ENCODE assay signal across 17 cellular contexts in genomic region chr7:129308047-129308446, GRCh38.
DNase-seq lines count a peak whose midpoint lies in the region; ATAC-seq and TF ChIP-seq lines count a peak whose summit lies in the region.
"Had no signal": no experiment of that assay in that cellular context is flagged by ENCODE, and none has a peak within 500 bp of the region (broad histone marks: within the 10 kb centered on the region; RNA-seq: fewer than 3 reads in every experiment).

No MANE protein-coding gene starts in this region.

- peaks cover 10% of the 10 kb centered on the region for H3K36me3 Mint-ChIP-seq in activated T-helper 17 cell treated with anti-CD3 and anti-CD28 coated beads, Interleukin-2, amount 50 U/mL, for 72 hours (ENCODE audit: low read depth)

- H3K4me3 ChIP-seq in GM23248 (no peak overlapping the region), esophagus squamous epithelium (no peak overlapping the region), lower lobe of right lung (no peak overlapping the region)
- H3K4me3 ChIP-seq: dorsolateral prefrontal cortex, hepatocyte had no signal

- DNase-seq in GM23248 (peak; percentile 27), esophagus squamous epithelium (lab: John Stamatoyannopoulos, UW) (no peak), lower lobe of right lung (no peak), SW 1271 (lab: John Stamatoyannopoulos, UW) (no peak), GM03348 (ENCODE audit: low spot score) (no peak), DMS 273 treated with DMSO at 0.1 percent for 48 hours (lab: John Stamatoyannopoulos, UW) (no peak)
- DNase-seq: activated CD8-positive, alpha-beta memory T cell treated with anti-CD3 and anti-CD28 coated beads, Interleukin-2, amount 10 ng/mL, durations not matched to agents 7 days and 5 days; activated naive CD4-positive, alpha-beta T cell treated with anti-CD3 and anti-CD28 coated beads, Interleukin-2, amount 50 U/mL, for 16 hours; dorsolateral prefrontal cortex; NCI-H1417 treated with DMSO at 0.1 percent for 48 hours; NCI-H524 treated with DMSO at 0.1 percent for 48 hours; stimulated activated CD4-positive, alpha-beta T cell treated with anti-CD3 and anti-CD28 coated beads, Interleukin-4, amount 100 ng/mL, for 1 hour; stimulated activated naive CD4-positive, alpha-beta T cell; T1000 had no signal

- no peak overlapping the region for H3K4me3 Mint-ChIP-seq in activated T-helper 17 cell treated with anti-CD3 and anti-CD28 coated beads, Interleukin-2, amount 50 U/mL, for 72 hours
- H3K4me3 Mint-ChIP-seq: activated CD8-positive, alpha-beta memory T cell treated with anti-CD3 and anti-CD28 coated beads, Interleukin-2, amount 10 ng/mL, durations not matched to agents 7 days and 5 days had no signal

- H3K9me2 ChIP-seq in GM23248 (ENCODE audit: insufficient read depth), result no peaks in the 10 kb centered on the region

- H4K20me1 ChIP-seq in GM23248 (ENCODE audit: insufficient read depth), result no peaks in the 10 kb centered on the region

- in situ Hi-C loops in GM23248 (cut with MboI), result no loop called here

- peaks cover 8% of the 10 kb centered on the region for H3K9me3 ChIP-seq in GM23248 (ENCODE audit: low read depth)
- peaks cover 0 to 5% (median 0%) of the 10 kb centered on the region in 3 donors for H3K9me3 ChIP-seq in esophagus squamous epithelium
- no peaks in the 10 kb centered on the region for H3K9me3 ChIP-seq in lower lobe of right lung

- no peak overlapping the region for H3K27ac ChIP-seq in GM23248
- H3K27ac ChIP-seq in esophagus squamous epithelium, result peak overlapping the region; percentile 70 to 76 (median 76)
- H3K27ac ChIP-seq in lower lobe of right lung, result no peak overlapping the region
- H3K27ac ChIP-seq: hepatocyte had no signal

- H3K9ac ChIP-seq in GM23248, result no peak overlapping the region

- H3K4me1 ChIP-seq in GM23248 (ENCODE audit: insufficient read depth), result no peaks in the 10 kb centered on the region
- H3K4me1 ChIP-seq in esophagus squamous epithelium, result peaks cover 12 to 37% (median 22%) of the 10 kb centered on the region in 3 donors
- no peaks in the 10 kb centered on the region for H3K4me1 ChIP-seq in lower lobe of right lung

- no peaks in the 10 kb centered on the region for H3K36me3 ChIP-seq in GM23248 (ENCODE audit: low read depth)
- H3K36me3 ChIP-seq in esophagus squamous epithelium, result no peaks in the 10 kb centered on the region
- H3K36me3 ChIP-seq in lower lobe of right lung, result no peaks in the 10 kb centered on the region

- TF ChIP-seq POLR2A in esophagus squamous epithelium (IDR thresholded peaks at IDR 0.05), result no peak

- no peaks in the 10 kb centered on the region for H3K27me3 Mint-ChIP-seq in activated T-helper 17 cell treated with anti-CD3 and anti-CD28 coated beads, Interleukin-2, amount 50 U/mL, for 72 hours
- H3K27me3 Mint-ChIP-seq: activated CD8-positive, alpha-beta memory T cell treated with anti-CD3 and anti-CD28 coated beads, Interleukin-2, amount 10 ng/mL, durations not matched to agents 7 days and 5 days had no signal

- H3K4me1 Mint-ChIP-seq in activated T-helper 17 cell treated with anti-CD3 and anti-CD28 coated beads, Interleukin-2, amount 50 U/mL, for 72 hours, result no peaks in the 10 kb centered on the region
- H3K4me1 Mint-ChIP-seq: activated CD8-positive, alpha-beta memory T cell treated with anti-CD3 and anti-CD28 coated beads, Interleukin-2, amount 10 ng/mL, durations not matched to agents 7 days and 5 days had no signal

- no peaks in the 10 kb centered on the region for H3K9me3 Mint-ChIP-seq in activated T-helper 17 cell treated with anti-CD3 and anti-CD28 coated beads, Interleukin-2, amount 50 U/mL, for 72 hours

- WGBS in GM23248 (ENCODE audit: low coverage in 1 of 2, low lambda C conversion rate in 2 of 2, missing lambda C conversion rate in 2 of 2), 2 experiments, result 92 to 100% methylated on average over 1 of the region's 1 CpG
- 43% methylated on average over 1 of the region's 1 CpG; no CpG with 5 or more reads in 1 of the 2 donors for WGBS in esophagus squamous epithelium, 2 donors

- H3K4me2 ChIP-seq in GM23248 (ENCODE audit: unreplicated experiment), result no peak overlapping the region
- H3K4me2 ChIP-seq: hepatocyte had no signal

- no peak for ATAC-seq in activated T-helper 17 cell treated with anti-CD3 and anti-CD28 coated beads, Interleukin-2, amount 50 U/mL, for 72 hours (replicated peaks)
- peak; percentile 30 to 54 for ATAC-seq in lower lobe of right lung
- no peak for ATAC-seq in GM19023 (IDR thresholded peaks at IDR 0.05; ENCODE audit: unreplicated experiment)
- ATAC-seq: activated CD8-positive, alpha-beta memory T cell treated with anti-CD3 and anti-CD28 coated beads, Interleukin-2, amount 10 ng/mL, durations not matched to agents 7 days and 5 days had no signal

- no peaks in the 10 kb centered on the region for H3K27me3 ChIP-seq in GM23248 (replicated peaks; ENCODE audit: insufficient read depth)
- H3K27me3 ChIP-seq in esophagus squamous epithelium, result no peaks in the 10 kb centered on the region
- no peaks in the 10 kb centered on the region for H3K27me3 ChIP-seq in lower lobe of right lung (ENCODE audit: low read depth)
- H3K27me3 ChIP-seq: dorsolateral prefrontal cortex, hepatocyte had no signal

- intact Hi-C loops in esophagus squamous epithelium (cut with DNase I), result no loop called here
- intact Hi-C loops in lower lobe of right lung (cut with DNase I), result no loop called here

- H3K79me2 ChIP-seq in GM23248 (ENCODE audit: insufficient read depth), result no peaks in the 10 kb centered on the region
- H3K79me2 ChIP-seq: hepatocyte had no signal

- H2AFZ ChIP-seq in GM23248, result no peak overlapping the region
- H2AFZ ChIP-seq: hepatocyte had no signal

- H3K27ac Mint-ChIP-seq in activated T-helper 17 cell treated with anti-CD3 and anti-CD28 coated beads, Interleukin-2, amount 50 U/mL, for 72 hours, result peak overlapping the region; percentile 11
- H3K27ac Mint-ChIP-seq: activated CD8-positive, alpha-beta memory T cell treated with anti-CD3 and anti-CD28 coated beads, Interleukin-2, amount 10 ng/mL, durations not matched to agents 7 days and 5 days had no signal

- TF ChIP-seq CTCF in esophagus squamous epithelium (IDR thresholded peaks at IDR 0.05), result no peak
- TF ChIP-seq CTCF in lower lobe of right lung (IDR thresholded peaks at IDR 0.05), result no peak

- no peaks in the 10 kb centered on the region for H3F3A ChIP-seq in GM23248 (ENCODE audit: insufficient read depth)

Comparison
In these comparisons a context has a peak if more than half of its experiments do, and no peak if none do; other contexts are left out.
1. H3K27ac ChIP-seq: peak in esophagus squamous epithelium (4 of 4); none in GM23248 (single experiment) and lower lobe of right lung (single experiment).
2. ATAC-seq: peak in lower lobe of right lung (2 of 2); none in activated T-helper 17 cell treated with anti-CD3 and anti-CD28 coated beads, Interleukin-2, amount 50 U/mL, for 72 hours (single experiment) and GM19023 (single experiment).